In genomic region chr12:26643532-26644315, GRCh38 we compare ENCODE assay signal across 19 cellular contexts.
DNase-seq lines count a peak whose midpoint lies in the region; ATAC-seq and TF ChIP-seq lines count a peak whose summit lies in the region.
"Had no signal": no experiment of that assay in that cellular context is flagged by ENCODE, and none has a peak within 500 bp of the region (broad histone marks: within the 10 kb centered on the region; RNA-seq: fewer than 3 reads in every experiment).

No MANE protein-coding gene starts in this region.

- intact Hi-C loops in activated naive CD4-positive, alpha-beta T cell treated with anti-CD3 and anti-CD28 coated beads for 36 hours (cut with micrococcal nuclease): no loop called here
- intact Hi-C loops in activated T-helper 1 cell treated with anti-CD3 and anti-CD28 coated beads, Interleukin-12 subunit alpha, Interleukin-12 subunit beta, Interleukin-2, Interleukin-4 antibody, amounts not matched to agents 30 ng/mL and 10 ng/mL and 1 ng/mL, durations not matched to agents 14 hours and 24 hours and 36 hours (cut with micrococcal nuclease): no loop called here

- H3K27me3 Mint-ChIP-seq in activated naive CD4-positive, alpha-beta T cell treated with anti-CD3 and anti-CD28 coated beads for 36 hours (ENCODE audit: low read depth): no peaks in the 10 kb centered on the region
- H3K27me3 Mint-ChIP-seq in endothelial cell (ENCODE audit: unreplicated experiment): no peaks in the 10 kb centered on the region
- no peaks in the 10 kb centered on the region for H3K27me3 Mint-ChIP-seq in activated T-helper 1 cell treated with anti-CD3 and anti-CD28 coated beads, Interleukin-12 subunit alpha, Interleukin-12 subunit beta, Interleukin-2, Interleukin-4 antibody, amounts not matched to agents 30 ng/mL and 10 ng/mL and 1 ng/mL, durations not matched to agents 14 hours and 24 hours and 36 hours (ENCODE audit: insufficient read depth)
- H3K27me3 Mint-ChIP-seq: CD8-positive, alpha-beta memory T cell had no signal

- peak overlapping the region; percentile 3 to 56 for H3K27ac Mint-ChIP-seq in activated naive CD4-positive, alpha-beta T cell treated with anti-CD3 and anti-CD28 coated beads, Interleukin-2, amount 50 U/mL, for 72 hours
- no peak overlapping the region for H3K27ac Mint-ChIP-seq in activated naive CD4-positive, alpha-beta T cell treated with anti-CD3 and anti-CD28 coated beads for 36 hours
- peak overlapping the region; percentile 12 for H3K27ac Mint-ChIP-seq in endothelial cell (ENCODE audit: unreplicated experiment)
- no peak overlapping the region for H3K27ac Mint-ChIP-seq in activated T-helper 1 cell treated with anti-CD3 and anti-CD28 coated beads, Interleukin-12 subunit alpha, Interleukin-12 subunit beta, Interleukin-2, Interleukin-4 antibody, amounts not matched to agents 30 ng/mL and 10 ng/mL and 1 ng/mL, durations not matched to agents 14 hours and 24 hours and 36 hours

- H3K4me3 Mint-ChIP-seq in activated naive CD4-positive, alpha-beta T cell treated with anti-CD3 and anti-CD28 coated beads for 36 hours: no peak overlapping the region
- H3K4me3 Mint-ChIP-seq in endothelial cell (ENCODE audit: unreplicated experiment): no peak overlapping the region
- no peak overlapping the region for H3K4me3 Mint-ChIP-seq in activated T-helper 1 cell treated with anti-CD3 and anti-CD28 coated beads, Interleukin-12 subunit alpha, Interleukin-12 subunit beta, Interleukin-2, Interleukin-4 antibody, amounts not matched to agents 30 ng/mL and 10 ng/mL and 1 ng/mL, durations not matched to agents 14 hours and 24 hours and 36 hours
- H3K4me3 Mint-ChIP-seq: CD8-positive, alpha-beta memory T cell had no signal

- no peak overlapping the region for H3K9ac ChIP-seq in stomach smooth muscle (ENCODE audit: low read length in 2 of 2)
- H3K9ac ChIP-seq: BLaER1 had no signal

- H3K36me3 ChIP-seq in stomach smooth muscle (ENCODE audit: control insufficient read depth in 2 of 2, insufficient read depth in 2 of 2, low read length in 2 of 2): no peaks in the 10 kb centered on the region
- H3K36me3 ChIP-seq: BLaER1 had no signal

- no peaks in the 10 kb centered on the region for H3K27me3 ChIP-seq in stomach smooth muscle (ENCODE audit: control insufficient read depth in 1 of 2, insufficient read depth in 2 of 2, low read length in 2 of 2)
- H3K27me3 ChIP-seq: BLaER1 had no signal

- no peak for TF ChIP-seq CTCF in endothelial cell (IDR thresholded peaks at IDR 0.05; ENCODE audit: unreplicated experiment)

- H3K4me1 ChIP-seq in stomach smooth muscle (ENCODE audit: control insufficient read depth, insufficient read depth, low read length): peaks cover 7% of the 10 kb centered on the region
- H3K4me1 ChIP-seq: BLaER1 had no signal

- H3K9me3 Mint-ChIP-seq in activated naive CD4-positive, alpha-beta T cell treated with anti-CD3 and anti-CD28 coated beads, Interleukin-2, amount 50 U/mL, for 72 hours: peaks cover 0 to 4% of the 10 kb centered on the region in 2 donors
- H3K9me3 Mint-ChIP-seq in activated naive CD4-positive, alpha-beta T cell treated with anti-CD3 and anti-CD28 coated beads for 36 hours: no peaks in the 10 kb centered on the region
- H3K9me3 Mint-ChIP-seq in endothelial cell (ENCODE audit: unreplicated experiment): no peaks in the 10 kb centered on the region
- no peaks in the 10 kb centered on the region for H3K9me3 Mint-ChIP-seq in activated T-helper 1 cell treated with anti-CD3 and anti-CD28 coated beads, Interleukin-12 subunit alpha, Interleukin-12 subunit beta, Interleukin-2, Interleukin-4 antibody, amounts not matched to agents 30 ng/mL and 10 ng/mL and 1 ng/mL, durations not matched to agents 14 hours and 24 hours and 36 hours
- H3K9me3 Mint-ChIP-seq: CD8-positive, alpha-beta memory T cell had no signal

- no peaks in the 10 kb centered on the region for H3K4me1 Mint-ChIP-seq in activated naive CD4-positive, alpha-beta T cell treated with anti-CD3 and anti-CD28 coated beads for 36 hours (ENCODE audit: low read depth)
- no peaks in the 10 kb centered on the region for H3K4me1 Mint-ChIP-seq in endothelial cell (ENCODE audit: unreplicated experiment)
- no peaks in the 10 kb centered on the region for H3K4me1 Mint-ChIP-seq in activated T-helper 1 cell treated with anti-CD3 and anti-CD28 coated beads, Interleukin-12 subunit alpha, Interleukin-12 subunit beta, Interleukin-2, Interleukin-4 antibody, amounts not matched to agents 30 ng/mL and 10 ng/mL and 1 ng/mL, durations not matched to agents 14 hours and 24 hours and 36 hours (ENCODE audit: low read depth)
- H3K4me1 Mint-ChIP-seq: CD8-positive, alpha-beta memory T cell had no signal

- DNase-seq in activated naive CD4-positive, alpha-beta T cell treated with anti-CD3 and anti-CD28 coated beads, Interleukin-2, amount 50 U/mL, for 72 hours (ENCODE audit: low spot score in 2 of 2): no peak
- no peak for DNase-seq in activated naive CD4-positive, alpha-beta T cell treated with anti-CD3 and anti-CD28 coated beads for 36 hours
- DNase-seq in endothelial cell (ENCODE audit: low spot score) (no peak), iPS-NIHi7 (ENCODE audit: extremely low spot score) (peak; percentile 20), HPDE6-E6E7 (ENCODE audit: extremely low spot score) (no peak)
- no peak for DNase-seq in activated T-helper 1 cell treated with anti-CD3 and anti-CD28 coated beads, Interleukin-12 subunit alpha, Interleukin-12 subunit beta, Interleukin-2, Interleukin-4 antibody, amounts not matched to agents 30 ng/mL and 10 ng/mL and 1 ng/mL, durations not matched to agents 14 hours and 24 hours and 36 hours (ENCODE audit: low spot score)
- DNase-seq: 8988T; CD8-positive, alpha-beta memory T cell; HCEC 1CT; KG1; NCI-H1092; NCI-H187 treated with DMSO at 0.1 percent for 48 hours; NCI-H446 treated with DMSO at 0.1 percent for 48 hours; NCI-H774 had no signal

- H3K36me3 Mint-ChIP-seq in activated naive CD4-positive, alpha-beta T cell treated with anti-CD3 and anti-CD28 coated beads, Interleukin-2, amount 50 U/mL, for 72 hours: peaks cover 6 to 16% of the 10 kb centered on the region in 2 donors
- H3K36me3 Mint-ChIP-seq in activated naive CD4-positive, alpha-beta T cell treated with anti-CD3 and anti-CD28 coated beads for 36 hours (ENCODE audit: low read depth): peaks cover 17% of the 10 kb centered on the region
- peaks cover 3% of the 10 kb centered on the region for H3K36me3 Mint-ChIP-seq in endothelial cell (ENCODE audit: low read depth, unreplicated experiment)
- H3K36me3 Mint-ChIP-seq in activated T-helper 1 cell treated with anti-CD3 and anti-CD28 coated beads, Interleukin-12 subunit alpha, Interleukin-12 subunit beta, Interleukin-2, Interleukin-4 antibody, amounts not matched to agents 30 ng/mL and 10 ng/mL and 1 ng/mL, durations not matched to agents 14 hours and 24 hours and 36 hours (ENCODE audit: low read depth): peaks cover 14% of the 10 kb centered on the region

- H3K4me3 ChIP-seq in stomach smooth muscle (ENCODE audit: low read length in 2 of 2): no peak overlapping the region
- H3K4me3 ChIP-seq: BLaER1 had no signal

- no peaks in the 10 kb centered on the region for H3K9me3 ChIP-seq in stomach smooth muscle (ENCODE audit: control insufficient read depth in 2 of 2, low read length in 2 of 2)
- H3K9me3 ChIP-seq: BLaER1 had no signal

- CTCF ChIA-PET in activated naive CD4-positive, alpha-beta T cell treated with anti-CD3 and anti-CD28 coated beads for 36 hours (lab: Charles Lee): no interaction called here

- peak overlapping the region; percentile 42 for H3K27ac ChIP-seq in stomach smooth muscle (ENCODE audit: low read length)
- H3K27ac ChIP-seq: BLaER1 had no signal

- ATAC-seq in activated naive CD4-positive, alpha-beta T cell treated with anti-CD3 and anti-CD28 coated beads, Interleukin-2, amount 50 U/mL, for 72 hours: no peak
- ATAC-seq in HG02870 (IDR thresholded peaks at IDR 0.05; ENCODE audit: unreplicated experiment): no peak
- ATAC-seq: Panc1, Right ventricle myocardium inferior had no signal

Comparison
In these comparisons a context has a peak if more than half of its experiments do, and no peak if none do; other contexts are left out.
1. H3K27ac Mint-ChIP-seq: peak in activated naive CD4-positive, alpha-beta T cell treated with anti-CD3 and anti-CD28 coated beads, Interleukin-2, amount 50 U/mL, for 72 hours (2 of 2) and endothelial cell (single experiment); none in activated naive CD4-positive, alpha-beta T cell treated with anti-CD3 and anti-CD28 coated beads for 36 hours (single experiment) and activated T-helper 1 cell treated with anti-CD3 and anti-CD28 coated beads, Interleukin-12 subunit alpha, Interleukin-12 subunit beta, Interleukin-2, Interleukin-4 antibody, amounts not matched to agents 30 ng/mL and 10 ng/mL and 1 ng/mL, durations not matched to agents 14 hours and 24 hours and 36 hours (single experiment).